In the genomic region with DNA sequence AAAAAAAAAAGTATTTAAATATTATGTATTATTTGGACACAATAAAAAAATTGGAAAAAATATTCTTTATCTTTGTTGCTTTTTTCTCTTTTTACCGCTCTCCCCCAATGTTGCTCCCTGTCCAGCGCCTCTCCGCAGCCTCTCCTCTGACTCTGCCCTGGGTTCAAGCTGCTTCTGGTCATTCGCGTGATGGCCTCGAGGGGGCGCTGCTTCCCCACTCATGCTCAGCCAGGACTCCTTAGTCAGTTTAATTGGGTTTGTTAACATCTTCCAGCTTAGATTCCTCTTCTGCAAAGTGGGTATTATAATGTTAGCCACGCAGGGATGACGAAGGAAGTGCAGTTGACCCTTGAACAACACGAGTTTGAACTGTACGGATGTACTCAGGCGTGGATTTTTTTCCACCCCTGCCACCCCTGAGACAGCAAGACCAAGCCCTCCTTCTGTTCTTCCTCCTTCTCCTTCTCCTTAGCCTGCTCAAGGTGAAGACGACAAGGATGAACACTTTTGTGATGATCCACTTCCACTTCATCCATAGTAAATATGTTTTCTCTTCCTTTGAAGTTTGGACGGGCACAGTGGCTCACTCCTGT, we compare ENCODE assay signal across 8 cellular contexts. TPM values are rescaled to one million over a fixed set of nuclear protein-coding genes. Genes with fewer than 3 reads are reported as not detected.
DNase-seq lines count a peak whose midpoint lies in the region; ATAC-seq, FAIRE-seq and TF ChIP-seq lines count a peak whose summit lies in the region.

No MANE protein-coding gene starts in this region.

- POLR2A ChIA-PET in H1 (lab: Charles Lee; ENCODE audit: partially characterized antibody), result interaction anchor here (0.5 to 0.6 kb wide), 2 partner anchors 105 to 175 kb away, joined by 3 read pairs; no protein-coding TSS in a partner anchor

- no peak overlapping the region for H2BK120ac ChIP-seq in H1 (replicated peaks; ENCODE audit: low read depth, low read length)

- H3K56ac ChIP-seq in H1 (replicated peaks; ENCODE audit: insufficient read length, low read depth, low read length), result no peak overlapping the region

- no peak overlapping the region; the same call in 1 of the 2 replicates for H2AFZ ChIP-seq in H1 (ENCODE audit: low read length)

- peak; percentile 90 to 95 for TF ChIP-seq RAD21 in H1 (IDR thresholded peaks at IDR 0.05 in 1 of 2, conservative IDR thresholded peaks at IDR 0.05 in 1 of 2; ENCODE audit: low read depth in 2 of 2, low read length in 2 of 2)

- no peak overlapping the region for H3K27ac ChIP-seq in H1 (ENCODE audit: low read depth, low read length)

- H3K18ac ChIP-seq in H1 (ENCODE audit: extremely low read depth, low read length), result no peak overlapping the region

- FAIRE-seq in A204.1 (lab: Jason Lieb, UNC) (peak; percentile 30), H1 (lab: Jason Lieb, UNC) (no peak)

- no peak for ATAC-seq in GM18861 (IDR thresholded peaks at IDR 0.05; ENCODE audit: unreplicated experiment)

- H2BK5ac ChIP-seq in H1 (ENCODE audit: low read depth, low read length), result no peak overlapping the region

- H2BK15ac ChIP-seq in H1 (ENCODE audit: low read length), result 0 out of 2 replicates have a peak overlapping the region, but pooled peaks have one; percentile 1

- DNase-seq in GM12865 (ENCODE audit: low read depth), result peak; percentile 74
- peak; percentile 38 for DNase-seq in NCI-H2227 (lab: John Stamatoyannopoulos, UW; ENCODE audit: unreplicated experiment)
- DNase-seq in activated CD4-positive, alpha-beta T cell treated with anti-CD3 and anti-CD28 coated beads, Interleukin-2, amount 50 U/mL, for 24 hours (ENCODE audit: low read depth in 1 of 2, low spot score in 1 of 2), result peak; percentile 5 to 6
- peak; percentile 50 to 92 for DNase-seq in H1 (ENCODE audit: low read depth in 1 of 2, low spot score in 2 of 2)
- peak; percentile 54 for DNase-seq in middle frontal gyrus (ENCODE audit: extremely low spot score, low spot score)
- DNase-seq in superior temporal gyrus (ENCODE audit: extremely low spot score), result peak; percentile 75

- no peak overlapping the region for H3K14ac ChIP-seq in H1 (ENCODE audit: insufficient read length)

- no peak overlapping the region for H4K5ac ChIP-seq in H1 (ENCODE audit: insufficient read length, low read depth, low read length)

- no peaks in the 10 kb centered on the region for H3K36me3 ChIP-seq in H1 (ENCODE audit: control insufficient read depth in 2 of 4, insufficient read depth in 4 of 4, low read length in 3 of 4)

- no peaks in the 10 kb centered on the region for H4K20me1 ChIP-seq in H1 (replicated peaks in 1 of 2; ENCODE audit: control insufficient read depth in 1 of 2, insufficient read depth in 2 of 2, low read length in 2 of 2)

- H4K91ac ChIP-seq in H1 (replicated peaks; ENCODE audit: insufficient read length, low read length), result no peak overlapping the region

- TF ChIP-seq CTCF in GM12865 (IDR thresholded peaks at IDR 0.05; ENCODE audit: insufficient read depth, low read depth, low read length, missing control alignments) (peak; percentile 87), H1 (IDR thresholded peaks at IDR 0.05; ENCODE audit: control extremely low read depth in 1 of 3, insufficient read depth in 1 of 3, low read depth in 1 of 3, low read length in 3 of 3) (peak; percentile 86 to 95 (median 90))

- 32% methylated on average over 14 of the region's 14 CpGs; no CpG with 5 or more reads in 1 of the 2 experiments for WGBS in H1 (ENCODE audit: extremely low coverage in 1 of 2, insufficient coverage in 1 of 2, insufficient read length in 1 of 2, insufficient replicate concordance in 2 of 2, low coverage in 1 of 2, low lambda C conversion rate in 2 of 2, missing lambda C conversion rate in 1 of 2), 2 experiments

- H3K23ac ChIP-seq in H1 (ENCODE audit: insufficient read length), result no peak overlapping the region

- H3K9ac ChIP-seq in H1 (replicated peaks in 1 of 4; ENCODE audit: extremely low read depth in 1 of 4, low read depth in 3 of 4, low read length in 3 of 4), result no peak overlapping the region

- CTCF ChIA-PET in H1 (lab: Charles Lee; ENCODE audit: partially characterized antibody), result interaction anchor here (0.6 to 1.9 kb wide), 38 partner anchors 8 to 1101 kb away, joined by 3 to 10 read pairs (median 4); no protein-coding TSS in a partner anchor

- no peaks in the 10 kb centered on the region for H3K27me3 ChIP-seq in H1 (replicated peaks in 1 of 4; ENCODE audit: control insufficient read depth in 3 of 4, extremely low read depth in 1 of 4, insufficient read depth in 3 of 4, low read length in 3 of 4)

- H3K9me3 ChIP-seq in H1 (ENCODE audit: insufficient read depth in 2 of 2, low read depth in 1 of 2, low read length in 1 of 2), result no peaks in the 10 kb centered on the region

- H3K79me2 ChIP-seq in H1 (ENCODE audit: control insufficient read depth in 1 of 2, insufficient read depth in 2 of 2, low read length in 2 of 2), result no peaks in the 10 kb centered on the region

- no peak overlapping the region for H2AK5ac ChIP-seq in H1 (ENCODE audit: low read depth, low read length)

- TF ChIP-seq EP300 in H1 (IDR thresholded peaks at IDR 0.05; ENCODE audit: borderline replicate concordance in 1 of 2, low read depth in 2 of 2, low read length in 2 of 2), result no peak

- no peak overlapping the region for H3K4ac ChIP-seq in H1 (replicated peaks; ENCODE audit: insufficient read length, low read depth, low read length)

- H3K4me3 ChIP-seq in GM12865 (ENCODE audit: low read depth, low read length), result no peak overlapping the region
- no peak overlapping the region for H3K4me3 ChIP-seq in H1 (ENCODE audit: extremely low read depth in 1 of 4, insufficient read depth in 2 of 4, low read depth in 3 of 4, low read length in 4 of 4)

- no peaks in the 10 kb centered on the region for H3K79me1 ChIP-seq in H1 (ENCODE audit: low read depth, low read length)

- no peak overlapping the region for H4K8ac ChIP-seq in H1 (ENCODE audit: extremely low read depth, insufficient read depth, low read length)

- no peak overlapping the region for H3K4me2 ChIP-seq in H1 (ENCODE audit: insufficient read depth in 1 of 2, low read depth in 2 of 2, low read length in 2 of 2)

- H3K23me2 ChIP-seq in H1 (ENCODE audit: low read depth, low read length), result no peaks in the 10 kb centered on the region

- no peak overlapping the region for H2BK12ac ChIP-seq in H1 (ENCODE audit: low read depth, low read length)

- no peak overlapping the region for H2BK20ac ChIP-seq in H1 (ENCODE audit: low read length)

- TF ChIP-seq POLR2A in H1 (IDR thresholded peaks at IDR 0.05; ENCODE audit: control extremely low read depth in 1 of 2, low read depth in 2 of 2, low read length in 2 of 2), result no peak

- H3K4me1 ChIP-seq in H1 (replicated peaks in 1 of 4; ENCODE audit: control insufficient read depth in 3 of 4, insufficient read depth in 4 of 4, low read length in 3 of 4), result no peaks in the 10 kb centered on the region

TF ChIP-seq in H1, 55 proteins besides CTCF, POLR2A, EP300 and RAD21:
- TF ChIP-seq TAF1 (IDR thresholded peaks at IDR 0.05; ENCODE audit: low read depth, low read length) (no peak), CHD2 (IDR thresholded peaks at IDR 0.05; ENCODE audit: low read length) (no peak), BACH1 (IDR thresholded peaks at IDR 0.05; ENCODE audit: low read length) (no peak), TBP (IDR thresholded peaks at IDR 0.05; ENCODE audit: low read depth, low read length) (no peak), GTF2F1 (IDR thresholded peaks at IDR 0.05; ENCODE audit: borderline replicate concordance, low read depth, low read length) (no peak), BRCA1 (IDR thresholded peaks at IDR 0.05; ENCODE audit: low read depth, low read length) (no peak), RXRA (IDR thresholded peaks at IDR 0.05; ENCODE audit: insufficient read depth, low read depth, low read length) (no peak), RBBP5 (IDR thresholded peaks at IDR 0.05; ENCODE audit: borderline replicate concordance, low read depth, low read length) (no peak), TCF12 (IDR thresholded peaks at IDR 0.05; ENCODE audit: low read depth, low read length) (no peak)
- TF ChIP-seq, protein P1, sequence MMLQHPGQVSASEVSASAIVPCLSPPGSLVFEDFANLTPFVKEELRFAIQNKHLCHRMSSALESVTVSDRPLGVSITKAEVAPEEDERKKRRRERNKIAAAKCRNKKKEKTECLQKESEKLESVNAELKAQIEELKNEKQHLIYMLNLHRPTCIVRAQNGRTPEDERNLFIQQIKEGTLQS (IDR thresholded peaks at IDR 0.05; ENCODE audit: insufficient read depth, low read depth, low read length), result no peak

RNA-seq across cellular contexts. Expression of gene NWD1, which starts 4.8 kb away (rescaled TPM):
- total RNA-seq in H1 (2021; fragmentation: NEBNext Ultra II Directional; extraction: Animal tissue kit (Norgen Biotek cat#: 25700)), result not detected in 2 replicates
- 0.02 TPM in 2 replicates for polyA plus RNA-seq in H1 (2011; rRNA removed)
- polyA plus RNA-seq in H1 (2011; cell fraction: cytosol; rRNA removed), result 0.01 TPM
- 0.04 TPM for polyA plus RNA-seq in H1 (2011; cell fraction: nucleus; rRNA removed)
- 0.04 TPM in 1 of 4 replicates, not detected in the others for polyA plus RNA-seq in H1 (2012, experiment 1 of 2)
- polyA plus RNA-seq in H1 (2012, experiment 2 of 2), result 0.04 TPM
- polyA plus RNA-seq in H1 (2013, experiment 1 of 2), result under 0.01 TPM
- not detected for polyA plus RNA-seq in H1 (2013, experiment 2 of 2)
- polyA minus RNA-seq in H1 (2011; rRNA and poly(A)+ RNA removed), result 0.09 TPM in 1 of 2 replicates, not detected in the other
- not detected for polyA minus RNA-seq in H1 (2011; cell fraction: cytosol; rRNA and poly(A)+ RNA removed)
- not detected for polyA minus RNA-seq in H1 (2011; cell fraction: nucleus; rRNA and poly(A)+ RNA removed)

RNA-seq across cellular contexts. Expression of gene TMEM38A, which starts 53.9 kb away (rescaled TPM):
- 8.9 and 9.8 TPM in 2 replicates for total RNA-seq in H1 (2021; fragmentation: NEBNext Ultra II Directional; extraction: Animal tissue kit (Norgen Biotek cat#: 25700))
- polyA plus RNA-seq in H1 (2011; rRNA removed), result 9.2 and 11.2 TPM in 2 replicates
- polyA plus RNA-seq in H1 (2011; cell fraction: cytosol; rRNA removed), result 10.5 TPM
- 8.5 TPM for polyA plus RNA-seq in H1 (2011; cell fraction: nucleus; rRNA removed)
- polyA plus RNA-seq in H1 (2012, experiment 1 of 2), result 10.0 to 12.3 TPM (median 11.0 TPM) in 4 replicates
- 9.7 TPM for polyA plus RNA-seq in H1 (2012, experiment 2 of 2)
- polyA plus RNA-seq in H1 (2013, experiment 1 of 2), result 7.2 TPM
- 8.9 TPM for polyA plus RNA-seq in H1 (2013, experiment 2 of 2)
- polyA minus RNA-seq in H1 (2011; rRNA and poly(A)+ RNA removed), result 15.5 and 16.6 TPM in 2 replicates
- polyA minus RNA-seq in H1 (2011; cell fraction: cytosol; rRNA and poly(A)+ RNA removed), result 7.1 TPM
- polyA minus RNA-seq in H1 (2011; cell fraction: nucleus; rRNA and poly(A)+ RNA removed), result 7.3 TPM

RNA-seq across cellular contexts. Expression of gene SMIM7, which starts 54.9 kb away (rescaled TPM):
- total RNA-seq in H1 (2021; fragmentation: NEBNext Ultra II Directional; extraction: Animal tissue kit (Norgen Biotek cat#: 25700)), result 67.5 and 69.9 TPM in 2 replicates
- polyA plus RNA-seq in H1 (2011; rRNA removed), result 51.7 and 55.5 TPM in 2 replicates
- 66.2 TPM for polyA plus RNA-seq in H1 (2011; cell fraction: cytosol; rRNA removed)
- 45.6 TPM for polyA plus RNA-seq in H1 (2011; cell fraction: nucleus; rRNA removed)
- polyA plus RNA-seq in H1 (2012, experiment 1 of 2), result 47.9 to 58.5 TPM (median 57.2 TPM) in 4 replicates
- 40.2 TPM for polyA plus RNA-seq in H1 (2012, experiment 2 of 2)
- 64.7 TPM for polyA plus RNA-seq in H1 (2013, experiment 1 of 2)
- 70.1 TPM for polyA plus RNA-seq in H1 (2013, experiment 2 of 2)
- 52.4 and 54.7 TPM in 2 replicates for polyA minus RNA-seq in H1 (2011; rRNA and poly(A)+ RNA removed)
- 32.8 TPM for polyA minus RNA-seq in H1 (2011; cell fraction: cytosol; rRNA and poly(A)+ RNA removed)
- 52.3 TPM for polyA minus RNA-seq in H1 (2011; cell fraction: nucleus; rRNA and poly(A)+ RNA removed)

Comparison
In these comparisons a context has a peak if more than half of its experiments do, and no peak if none do; other contexts are left out.
1. DNase-seq: peak in every context shown above with its lines; median percentile 75 in superior temporal gyrus; 74 in GM12865; 71 in H1; 54 in middle frontal gyrus; 38 in NCI-H2227; 6 in activated CD4-positive, alpha-beta T cell treated with anti-CD3 and anti-CD28 coated beads, Interleukin-2, amount 50 U/mL, for 24 hours.